In genomic region chr6:77095936-77096627, GRCh38 we compare ENCODE assay signal across 29 cellular contexts.
"Had no signal": no experiment of that assay in that cellular context is flagged by ENCODE, and none has a peak within 500 bp of the region (broad histone marks: within the 10 kb centered on the region; RNA-seq: fewer than 3 reads in every experiment).

No MANE protein-coding gene starts in this region.

- H3K27me3 Mint-ChIP-seq: activated CD4-positive, alpha-beta T cell treated with anti-CD3 and anti-CD28 coated beads, Interleukin-2, amount 10 ng/mL, durations not matched to agents 24 days and 14 days; activated CD8-positive, alpha-beta T cell treated with anti-CD3 and anti-CD28 coated beads for 36 hours; activated naive CD4-positive, alpha-beta T cell treated with anti-CD3 and anti-CD28 coated beads, Interleukin-2, amount 50 U/mL, for 24 hours; activated naive CD8-positive, alpha-beta T cell treated with anti-CD3 and anti-CD28 coated beads, Interleukin-2, amount 10 ng/mL, durations not matched to agents 7 days and 5 days; activated T-helper 17 cell treated with anti-CD3 and anti-CD28 coated beads, Interleukin-2, amount 50 U/mL, for 72 hours had no signal

- H3K36me3 ChIP-seq: breast epithelium, Peyer's patch, SJSA1 had no signal

- H3K4me1 Mint-ChIP-seq: activated CD4-positive, alpha-beta T cell treated with anti-CD3 and anti-CD28 coated beads, Interleukin-2, amount 10 ng/mL, durations not matched to agents 24 days and 14 days; activated naive CD4-positive, alpha-beta T cell treated with anti-CD3 and anti-CD28 coated beads, Interleukin-2, amount 50 U/mL, for 24 hours; activated naive CD8-positive, alpha-beta T cell treated with anti-CD3 and anti-CD28 coated beads, Interleukin-2, amount 10 ng/mL, durations not matched to agents 7 days and 5 days; activated T-helper 17 cell treated with anti-CD3 and anti-CD28 coated beads, Interleukin-2, amount 50 U/mL, for 72 hours had no signal

- H3K4me3 ChIP-seq: body of pancreas, breast epithelium, Peyer's patch, SJSA1 had no signal

- H3K9me3 Mint-ChIP-seq: activated CD8-positive, alpha-beta T cell treated with anti-CD3 and anti-CD28 coated beads for 36 hours; activated naive CD4-positive, alpha-beta T cell treated with anti-CD3 and anti-CD28 coated beads, Interleukin-2, amount 50 U/mL, for 24 hours; activated T-helper 17 cell treated with anti-CD3 and anti-CD28 coated beads, Interleukin-2, amount 50 U/mL, for 72 hours; T-helper 1 cell treated with Interleukin-12 subunit alpha and Interleukin-12 subunit beta and Interleukin-4 antibody, amounts not matched to agents 30 μg/mL and 1 μg/mL, for 36 hours had no signal

- H3K27ac Mint-ChIP-seq: activated CD4-positive, alpha-beta T cell treated with anti-CD3 and anti-CD28 coated beads, Interleukin-2, amount 10 ng/mL, durations not matched to agents 24 days and 14 days; activated CD8-positive, alpha-beta T cell treated with anti-CD3 and anti-CD28 coated beads for 36 hours; activated naive CD4-positive, alpha-beta T cell treated with anti-CD3 and anti-CD28 coated beads, Interleukin-2, amount 50 U/mL, for 24 hours; activated naive CD8-positive, alpha-beta T cell treated with anti-CD3 and anti-CD28 coated beads, Interleukin-2, amount 10 ng/mL, durations not matched to agents 7 days and 5 days; activated T-cell treated with anti-CD3 and anti-CD28 coated beads, Interleukin-2, amount 50 U/mL, for 72 hours; activated T-helper 17 cell treated with anti-CD3 and anti-CD28 coated beads, Interleukin-2, amount 50 U/mL, for 72 hours; T-helper 1 cell treated with Interleukin-12 subunit alpha and Interleukin-12 subunit beta and Interleukin-4 antibody, amounts not matched to agents 30 μg/mL and 1 μg/mL, for 36 hours; T-helper 2 cell treated with Interferon-gamma antibody and Interleukin-4, amounts not matched to agents 5 μg/mL and 100 μg/mL, for 36 hours had no signal

- ATAC-seq: activated CD8-positive, alpha-beta T cell treated with anti-CD3 and anti-CD28 coated beads for 36 hours; activated T-cell treated with anti-CD3 and anti-CD28 coated beads, Interleukin-2, amount 50 U/mL, for 72 hours; activated T-helper 17 cell treated with anti-CD3 and anti-CD28 coated beads, Interleukin-2, amount 50 U/mL, for 72 hours; body of pancreas; PC-3 had no signal

- H3K4me1 ChIP-seq: body of pancreas, breast epithelium, Peyer's patch, SJSA1 had no signal

- H3K36me3 Mint-ChIP-seq: activated naive CD4-positive, alpha-beta T cell treated with anti-CD3 and anti-CD28 coated beads, Interleukin-2, amount 50 U/mL, for 24 hours; activated naive CD8-positive, alpha-beta T cell treated with anti-CD3 and anti-CD28 coated beads, Interleukin-2, amount 10 ng/mL, durations not matched to agents 7 days and 5 days had no signal

- H3K9me2 ChIP-seq: SK-N-SH had no signal

- H3K9ac ChIP-seq: SK-N-SH had no signal

- H3K9me3 ChIP-seq: body of pancreas, breast epithelium, Peyer's patch, SJSA1, SK-N-SH had no signal

- H3K4me3 Mint-ChIP-seq: activated CD4-positive, alpha-beta T cell treated with anti-CD3 and anti-CD28 coated beads, Interleukin-2, amount 10 ng/mL, durations not matched to agents 24 days and 14 days; activated CD8-positive, alpha-beta T cell treated with anti-CD3 and anti-CD28 coated beads for 36 hours; activated naive CD4-positive, alpha-beta T cell treated with anti-CD3 and anti-CD28 coated beads, Interleukin-2, amount 50 U/mL, for 24 hours; activated naive CD8-positive, alpha-beta T cell treated with anti-CD3 and anti-CD28 coated beads, Interleukin-2, amount 10 ng/mL, durations not matched to agents 7 days and 5 days; activated T-cell treated with anti-CD3 and anti-CD28 coated beads, Interleukin-2, amount 50 U/mL, for 72 hours; activated T-helper 17 cell treated with anti-CD3 and anti-CD28 coated beads, Interleukin-2, amount 50 U/mL, for 72 hours; T-helper 1 cell treated with Interleukin-12 subunit alpha and Interleukin-12 subunit beta and Interleukin-4 antibody, amounts not matched to agents 30 μg/mL and 1 μg/mL, for 36 hours; T-helper 2 cell treated with Interferon-gamma antibody and Interleukin-4, amounts not matched to agents 5 μg/mL and 100 μg/mL, for 36 hours had no signal

- H3K4me2 ChIP-seq: SK-N-SH had no signal

- DNase-seq: activated CD4-positive, alpha-beta T cell treated with anti-CD3 and anti-CD28 coated beads, Interleukin-2, amount 10 ng/mL, durations not matched to agents 24 days and 14 days; activated CD4-positive, alpha-beta T cell treated with anti-CD3 and anti-CD28 coated beads, Interleukin-2, amount 50 U/mL, for 4 hours; activated CD8-positive, alpha-beta T cell treated with anti-CD3 and anti-CD28 coated beads for 36 hours; activated effector memory CD4-positive, alpha-beta T cell treated with anti-CD3 and anti-CD28 coated beads, Interleukin-2, amount 50 U/mL, for 16 hours; activated naive CD4-positive, alpha-beta T cell; activated naive CD8-positive, alpha-beta T cell treated with anti-CD3 and anti-CD28 coated beads, Interleukin-2, amount 10 ng/mL, durations not matched to agents 7 days and 5 days; activated T-cell treated with anti-CD3 and anti-CD28 coated beads, Interleukin-2, amount 50 U/mL, for 1 hour; activated T-cell treated with anti-CD3 and anti-CD28 coated beads, Interleukin-2, amount 50 U/mL, for 72 hours; body of pancreas; MM.1S; MV-4-11; NCI-H1092; NCI-H1436 treated with DMSO at 0.1 percent for 48 hours; NCI-H1694 treated with DMSO at 0.1 percent for 48 hours; NCI-H2029; NCI-H345; NCI-H524 treated with DMSO at 0.1 percent for 48 hours; NCI-H748 treated with DMSO at 0.1 percent for 48 hours; PC-3; Peyer's patch; RPMI8226; SHP77 treated with DMSO at 0.1 percent for 48 hours; SK-N-SH had no signal

- H3K27ac ChIP-seq: body of pancreas, breast epithelium, Peyer's patch, SJSA1 had no signal

- H3K27me3 ChIP-seq: body of pancreas, breast epithelium, Peyer's patch, SJSA1 had no signal
